23 cellular contexts compared by ENCODE assay signal in genomic region chr3:187982149-187982548, GRCh38.
DNase-seq lines count a peak whose midpoint lies in the region; ATAC-seq and TF ChIP-seq lines count a peak whose summit lies in the region.
"Had no signal": no experiment of that assay in that cellular context is flagged by ENCODE, and none has a peak within 500 bp of the region (broad histone marks: within the 10 kb centered on the region; RNA-seq: fewer than 3 reads in every experiment).

No MANE protein-coding gene starts in this region.

- H3K4me1 ChIP-seq in heart right ventricle: peaks cover 0 to 37% (median 14%) of the 10 kb centered on the region in 9 donors
- H3K4me1 ChIP-seq in OCI-LY1 (ENCODE audit: insufficient read depth, low read length, severe bottlenecking): peaks cover 99% of the 10 kb centered on the region

- WGBS in heart right ventricle, 2 donors: 67 to 69% methylated on average over 3 of the region's 3 CpGs

- intact Hi-C loops in heart right ventricle (cut with DNase I) (loop anchor here in 2 of 10 donors (5.0 to 10.0 kb wide), 2 partner anchors 235 to 237 kb away; partner anchors contain the start of gene BCL6 (in 2 of the 2)), left ventricle myocardium superior (cut with micrococcal nuclease) (no loop called here), left colon (cut with DNase I, micrococcal nuclease) (no loop called here)

- H3F3A ChIP-seq in OCI-LY1 (ENCODE audit: insufficient read depth, low read length): peaks cover 27% of the 10 kb centered on the region

- ATAC-seq in heart right ventricle: no peak
- no peak for ATAC-seq in left ventricle myocardium superior
- peak; percentile 78 for ATAC-seq in HG02610 (IDR thresholded peaks at IDR 0.05; ENCODE audit: unreplicated experiment)
- ATAC-seq in HG02885 (IDR thresholded peaks at IDR 0.05; ENCODE audit: poor library complexity, unreplicated experiment): no peak
- ATAC-seq in left colon: no peak
- ATAC-seq: activated T-cell treated with anti-CD3 and anti-CD28 coated beads, Interleukin-2, amount 50 U/mL, for 4 hours; CD8-positive, alpha-beta T cell; foreskin keratinocyte had no signal

- H3K27me3 ChIP-seq in heart right ventricle (no peaks in the 10 kb centered on the region), OCI-LY1 (ENCODE audit: insufficient read depth, low read length) (no peaks in the 10 kb centered on the region)
- H3K27me3 ChIP-seq: esophagus muscularis mucosa, foreskin keratinocyte, transverse colon had no signal

- peaks cover 0 to 9% (median 0%) of the 10 kb centered on the region in 11 donors for H3K9me3 ChIP-seq in heart right ventricle
- no peaks in the 10 kb centered on the region for H3K9me3 ChIP-seq in OCI-LY1 (ENCODE audit: low read length)

- TF ChIP-seq CTCF in heart right ventricle (IDR thresholded peaks at IDR 0.05) (no peak), OCI-LY1 (IDR thresholded peaks at IDR 0.05; ENCODE audit: low read length) (no peak)

- H2AFZ ChIP-seq in OCI-LY1 (ENCODE audit: low read length): no peak overlapping the region

- H4K20me1 ChIP-seq in OCI-LY1 (ENCODE audit: insufficient read depth, low read length): no peaks in the 10 kb centered on the region

- H3K4me2 ChIP-seq in OCI-LY1 (ENCODE audit: low read length): peak overlapping the region; percentile 83
- H3K4me2 ChIP-seq: smooth muscle cell had no signal

- no peak for DNase-seq in heart right ventricle
- no peak for DNase-seq in left ventricle myocardium superior
- peak; percentile 48 for DNase-seq in renal cortical epithelial cell (ENCODE audit: low read depth)
- DNase-seq in NCI-H2227 (lab: John Stamatoyannopoulos, UW; ENCODE audit: unreplicated experiment): no peak
- DNase-seq in left colon: no peak
- DNase-seq: 8988T; activated CD4-positive, alpha-beta T cell treated with anti-CD3 and anti-CD28 coated beads, Interleukin-2, amount 10 ng/mL, durations not matched to agents 24 days and 14 days; activated naive CD4-positive, alpha-beta T cell; activated T-cell treated with anti-CD3 and anti-CD28 coated beads, Interleukin-2, amount 50 U/mL, for 4 hours; CD8-positive, alpha-beta T cell; dermis blood vessel endothelial cell; DMS 273 treated with DMSO at 0.1 percent for 48 hours; foreskin keratinocyte; naive B cell; NCI-H2081; NCI-H446; OCI-M1; transverse colon had no signal

- peak overlapping the region; percentile 87 for H3K9ac ChIP-seq in OCI-LY1 (ENCODE audit: low read length)

- H3K36me3 ChIP-seq in heart right ventricle: no peaks in the 10 kb centered on the region
- no peaks in the 10 kb centered on the region for H3K36me3 ChIP-seq in OCI-LY1 (ENCODE audit: insufficient read depth, low read length)
- H3K36me3 ChIP-seq: esophagus muscularis mucosa, transverse colon had no signal

- H3K27ac ChIP-seq in heart right ventricle (peak overlapping the region in 6 of 10 donors; percentile 34 to 90 (median 86)), OCI-LY1 (ENCODE audit: low read depth, low read length, poor library complexity, severe bottlenecking) (peak overlapping the region; percentile 97)
- H3K27ac ChIP-seq: esophagus muscularis mucosa, foreskin keratinocyte, transverse colon had no signal

- H3K79me2 ChIP-seq in OCI-LY1 (ENCODE audit: insufficient read depth, low read length): no peaks in the 10 kb centered on the region

- H3K4me3 ChIP-seq in heart right ventricle (no peak overlapping the region), OCI-LY1 (ENCODE audit: low read depth, low read length, poor library complexity, severe bottlenecking) (peak overlapping the region; percentile 14)
- H3K4me3 ChIP-seq: esophagus muscularis mucosa, smooth muscle cell, transverse colon had no signal

- no peaks in the 10 kb centered on the region for H3K9me2 ChIP-seq in OCI-LY1 (ENCODE audit: low read depth, low read length)
